ENCODE assay signal across 8 cellular contexts in genomic region chr1:217630711-217631591, GRCh38. TPM values are rescaled to one million over a fixed set of nuclear protein-coding genes. Genes with fewer than 3 reads are reported as not detected.
A peak's percentile ranks its signal among the peaks of the same experiment; 100 is the strongest.
DNase-seq lines count a peak whose midpoint lies in the region; ATAC-seq and TF ChIP-seq lines count a peak whose summit lies in the region.

Gene GPATCH2, minus strand, starts transcription at chr1:217631090. Its CDS starts 119 bp downstream, at chr1:217630971.
Gene SPATA17, plus strand, starts transcription at chr1:217631344. Its CDS starts 35 bp downstream, at chr1:217631379.

- peak; percentile 49 for TF ChIP-seq EP300 in neural cell (conservative IDR thresholded peaks at IDR 0.05; ENCODE audit: poor library complexity, severe bottlenecking)

- H3K27ac Mint-ChIP-seq in stimulated activated naive CD8-positive, alpha-beta T cell treated with anti-CD3 and anti-CD28 coated beads, Interleukin-15, amount 100 ng/mL, for 72 hours = peak within 1 kb of the TSS; percentile 100

- TF ChIP-seq RAD21 in neural cell (conservative IDR thresholded peaks at IDR 0.05) = peak; percentile 53

- ATAC-seq in RWPE2 (ENCODE audit: low read depth) = peak; percentile 91
- ATAC-seq in stimulated activated naive CD8-positive, alpha-beta T cell treated with anti-CD3 and anti-CD28 coated beads, Interleukin-15, amount 100 ng/mL, for 72 hours = peak; percentile 92

- H3K4me1 ChIP-seq in ES-I3 (ENCODE audit: insufficient read depth, low read length) (peaks cover 3% of the 10 kb centered on the region; the same call in 1 of the 2 replicates), RWPE2 (ENCODE audit: insufficient read depth, poor library complexity, severe bottlenecking) (no peaks in the 10 kb centered on the region)

- peaks cover 27% of the 10 kb centered on the region for H3K4me1 Mint-ChIP-seq in stimulated activated naive CD8-positive, alpha-beta T cell treated with anti-CD3 and anti-CD28 coated beads, Interleukin-15, amount 100 ng/mL, for 72 hours

- peak within 1 kb of the TSS; percentile 95 for H3K9ac ChIP-seq in ES-I3 (ENCODE audit: low read depth, low read length)
- H3K9ac ChIP-seq in neural cell (ENCODE audit: low read length) = peak within 1 kb of the TSS; percentile 78

- H3K27me3 ChIP-seq in RWPE2 (ENCODE audit: insufficient read depth, poor library complexity, severe bottlenecking) = no peaks in the 10 kb centered on the region
- no peaks in the 10 kb centered on the region for H3K27me3 ChIP-seq in neural cell (ENCODE audit: insufficient read depth, low read depth, low read length)

- peak within 1 kb of the TSS; percentile 88 to 95 for H3K4me3 Mint-ChIP-seq in stimulated activated naive CD8-positive, alpha-beta T cell treated with anti-CD3 and anti-CD28 coated beads, Interleukin-15, amount 100 ng/mL, for 72 hours

- H3K27me3 Mint-ChIP-seq in stimulated activated naive CD8-positive, alpha-beta T cell treated with anti-CD3 and anti-CD28 coated beads, Interleukin-15, amount 100 ng/mL, for 72 hours = no peaks in the 10 kb centered on the region

- H2AFZ ChIP-seq in neural cell (ENCODE audit: low read depth, low read length) = peak within 1 kb of the TSS; percentile 91

- no peaks in the 10 kb centered on the region for H4K20me1 ChIP-seq in neural cell (ENCODE audit: insufficient read depth)

- TF ChIP-seq CTCF in LNCaP clone FGC (IDR thresholded peaks at IDR 0.05; ENCODE audit: control insufficient read depth, extremely low read depth, insufficient read depth) (no peak), RWPE2 (IDR thresholded peaks at IDR 0.05; ENCODE audit: poor library complexity, severe bottlenecking) (no peak), fibroblast of villous mesenchyme (IDR thresholded peaks at IDR 0.05; ENCODE audit: insufficient read depth, low read depth, low read length) (peak; percentile 42), neural cell (IDR thresholded peaks at IDR 0.05; ENCODE audit: poor library complexity, severe bottlenecking) (peak; percentile 69)

- H3K9me3 ChIP-seq in ES-I3 (ENCODE audit: control insufficient read depth, insufficient read depth, low read length) (no peaks in the 10 kb centered on the region), RWPE2 (ENCODE audit: severe bottlenecking) (no peaks in the 10 kb centered on the region), neural cell (ENCODE audit: low read length) (no peaks in the 10 kb centered on the region)

- H3K9me2 ChIP-seq in neural cell (ENCODE audit: insufficient read depth, low read length) = no peaks in the 10 kb centered on the region

- peak within 1 kb of the TSS; percentile 63 for H3K4me3 ChIP-seq in LNCaP clone FGC (ENCODE audit: low read depth, low read length)
- peak within 1 kb of the TSS; percentile 65 for H3K4me3 ChIP-seq in RWPE2 (ENCODE audit: severe bottlenecking)
- H3K4me3 ChIP-seq in fibroblast of villous mesenchyme (ENCODE audit: low read depth, low read length) = peak within 1 kb of the TSS; percentile 79
- H3K4me3 ChIP-seq in neural cell (ENCODE audit: low read length) = peak within 1 kb of the TSS; percentile 78

- DNase-seq in H4 (ENCODE audit: low spot score) (peak; percentile 81), LNCaP clone FGC (ENCODE audit: low read depth) (peak; percentile 85), RWPE2 (ENCODE audit: low spot score) (peak; percentile 51), fibroblast of villous mesenchyme (ENCODE audit: low read depth) (peak; percentile 93)
- DNase-seq in activated effector memory CD4-positive, alpha-beta T cell treated with Interleukin-2 at 50 U/mL for 16 hours = peak; percentile 67
- DNase-seq in stimulated activated naive CD8-positive, alpha-beta T cell treated with anti-CD3 and anti-CD28 coated beads, Interleukin-15, amount 100 ng/mL, for 72 hours = peak; percentile 70 to 82

- H3F3A ChIP-seq in neural cell (ENCODE audit: insufficient read depth, low read length, poor library complexity, severe bottlenecking) = no peaks in the 10 kb centered on the region

- no peaks in the 10 kb centered on the region for H3K36me3 ChIP-seq in ES-I3 (ENCODE audit: insufficient read depth, low read length)
- no peaks in the 10 kb centered on the region for H3K36me3 ChIP-seq in RWPE2 (ENCODE audit: low read depth)
- no peaks in the 10 kb centered on the region for H3K36me3 ChIP-seq in neural cell (ENCODE audit: insufficient read depth, low read length)

- H3K27ac ChIP-seq in RWPE2 (ENCODE audit: poor library complexity, severe bottlenecking) (peak within 1 kb of the TSS; percentile 49), neural cell (ENCODE audit: low read length) (peak within 1 kb of the TSS; percentile 78)

- H3K9me3 Mint-ChIP-seq in stimulated activated naive CD8-positive, alpha-beta T cell treated with anti-CD3 and anti-CD28 coated beads, Interleukin-15, amount 100 ng/mL, for 72 hours = no peaks in the 10 kb centered on the region

- H3K4me2 ChIP-seq in neural cell (ENCODE audit: low read length) = peak within 1 kb of the TSS; percentile 93

- peaks cover 45% of the 10 kb centered on the region for H3K79me2 ChIP-seq in neural cell (replicated peaks; ENCODE audit: insufficient read depth, low read length)

TF ChIP-seq in neural cell, 6 proteins besides CTCF, POLR2A, EP300 and RAD21:
- TF ChIP-seq SMC3 (conservative IDR thresholded peaks at IDR 0.05; ENCODE audit: poor library complexity) (peak; percentile 55), POLR2AphosphoS5 (IDR thresholded peaks at IDR 0.05) (peak; percentile 75), EZH2 (IDR thresholded peaks at IDR 0.05; ENCODE audit: borderline replicate concordance, insufficient read depth, low read length, poor library complexity, severe bottlenecking) (no peak), MXI1 (conservative IDR thresholded peaks at IDR 0.05; ENCODE audit: poor library complexity, severe bottlenecking) (peak; percentile 90), TAF1 (IDR thresholded peaks at IDR 0.05; ENCODE audit: low read depth) (peak; percentile 60)

RNA-seq across cellular contexts. Expression of gene GPATCH2, which starts in this region (rescaled TPM):
- total RNA-seq in H4 (2014; rRNA removed; shearing (Covaris generic)) = 9.9 and 10.5 TPM in 2 replicates
- total RNA-seq in fibroblast of villous mesenchyme = 21.9 and 28.1 TPM in 2 replicates
- 12.3 and 17.1 TPM in 2 replicates for polyA plus RNA-seq in neural cell
- polyA minus RNA-seq in neural cell = 44.3 and 54.8 TPM in 2 replicates

RNA-seq across cellular contexts. Expression of gene SPATA17, which starts in this region (rescaled TPM):
- 0.27 and 0.39 TPM in 2 replicates for total RNA-seq in H4 (2014; rRNA removed; shearing (Covaris generic))
- total RNA-seq in fibroblast of villous mesenchyme = under 0.01 and 0.86 TPM in 2 replicates
- 3.1 and 6.0 TPM in 2 replicates for polyA plus RNA-seq in neural cell
- polyA minus RNA-seq in neural cell = 5.4 and 6.6 TPM in 2 replicates

Comparison
In these comparisons a context has a peak if more than half of its experiments do, and no peak if none do; other contexts are left out.
1. Peak in every context shown above with its lines: DNase-seq, ATAC-seq, H3K4me3 ChIP-seq and H3K27ac ChIP-seq.
2. CTCF ChIP-seq: peak in fibroblast of villous mesenchyme (single experiment) and neural cell (single experiment); none in LNCaP clone FGC (single experiment) and RWPE2 (single experiment).